13 cellular contexts compared by ENCODE assay signal in the genomic region with DNA sequence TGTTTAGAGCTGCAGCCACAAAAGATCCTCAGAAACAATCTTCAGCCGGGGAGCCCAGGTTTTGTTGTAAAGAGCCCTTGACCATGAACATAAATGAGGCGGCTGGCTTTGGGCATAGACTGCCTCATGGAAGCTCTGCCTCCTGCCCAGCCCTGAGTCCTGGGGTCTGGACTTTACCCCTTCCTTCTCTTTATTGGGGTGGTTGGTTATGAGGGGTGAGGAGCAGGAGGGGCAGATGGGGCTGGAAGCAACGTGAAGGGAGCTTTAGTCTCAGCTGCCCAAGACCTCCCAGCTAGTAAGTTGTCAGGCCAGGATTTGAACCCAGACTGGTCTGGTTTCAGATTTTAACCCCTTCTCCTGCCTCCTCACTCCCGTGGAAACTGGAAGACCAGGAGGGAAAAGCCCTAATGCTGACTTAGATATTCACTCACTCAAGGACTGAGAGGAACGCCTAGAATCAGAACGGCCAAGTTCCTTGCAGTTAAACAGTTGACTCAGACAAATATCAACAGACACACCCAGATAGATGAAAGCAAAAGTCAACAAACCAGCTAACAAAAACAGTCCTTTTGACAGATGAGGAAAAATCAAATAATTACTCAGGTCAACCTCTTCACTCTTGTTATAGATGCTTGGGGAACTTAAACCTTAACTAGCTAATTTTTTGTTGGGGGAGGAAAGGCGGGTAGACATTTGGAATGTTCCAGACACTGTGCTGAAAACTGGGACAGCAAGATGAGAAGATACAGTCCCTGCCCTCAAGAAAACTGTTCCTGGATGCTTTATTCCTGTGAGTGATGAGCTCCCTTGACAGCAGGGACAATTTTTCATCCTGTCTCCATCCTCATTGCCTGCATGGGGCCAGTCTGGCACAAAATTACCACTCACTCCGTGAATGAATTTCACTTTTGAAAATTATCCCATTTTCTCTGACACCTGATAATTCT. TPM values are rescaled to one million over a fixed set of nuclear protein-coding genes. Genes with fewer than 3 reads are reported as not detected.
DNase-seq lines count a peak whose midpoint lies in the region; TF ChIP-seq lines count a peak whose summit lies in the region.
"Had no signal": no experiment of that assay in that cellular context is flagged by ENCODE, and none has a peak within 500 bp of the region (broad histone marks: within the 10 kb centered on the region; RNA-seq: fewer than 3 reads in every experiment).

No MANE protein-coding gene starts in this region.

- TF ChIP-seq CTCF in 22Rv1 (IDR thresholded peaks at IDR 0.05): no peak
- no peak for TF ChIP-seq CTCF in breast epithelium (IDR thresholded peaks at IDR 0.05)

- no peaks in the 10 kb centered on the region for H3K36me3 ChIP-seq in breast epithelium
- H3K36me3 ChIP-seq: HAP-1 had no signal

- intact Hi-C loops in breast epithelium (cut with DNase I; ENCODE audit: low total_unique reads): no loop called here

- no peaks in the 10 kb centered on the region for H3K4me1 ChIP-seq in breast epithelium
- H3K4me1 ChIP-seq: HAP-1 had no signal

- peak overlapping the region; percentile 88 for H3K27ac ChIP-seq in 22Rv1
- H3K27ac ChIP-seq in breast epithelium: peak overlapping the region; percentile 72 to 79

- no peak for TF ChIP-seq POLR2A in breast epithelium (IDR thresholded peaks at IDR 0.05)

- H3K4me3 ChIP-seq in breast epithelium: no peak overlapping the region
- H3K4me3 ChIP-seq: HAP-1 had no signal

- H3K27me3 ChIP-seq in breast epithelium: no peaks in the 10 kb centered on the region

- DNase-seq in HPDE6-E6E7 (ENCODE audit: extremely low spot score) (peak; percentile 50), breast epithelium (ENCODE audit: low spot score in 2 of 2) (no peak), mucosa of gallbladder (ENCODE audit: low spot score) (peak; percentile 45), NCI-H1694 (lab: John Stamatoyannopoulos, UW) (no peak), GOT3 (lab: John Stamatoyannopoulos, UW) (no peak), pons (ENCODE audit: low spot score) (no peak), NCI-H2171 (lab: John Stamatoyannopoulos, UW) (no peak)
- DNase-seq: activated CD4-positive, alpha-beta T cell treated with anti-CD3 and anti-CD28 coated beads, Interleukin-2, amount 50 U/mL, for 1 hour; retina; stimulated activated CD8-positive, alpha-beta memory T cell treated with anti-CD3 and anti-CD28 coated beads, Interleukin-4, amount 100 ng/mL, for 48 hours had no signal

- H3K9me3 ChIP-seq in breast epithelium: no peaks in the 10 kb centered on the region
- H3K9me3 ChIP-seq: HAP-1 had no signal

RNA-seq across cellular contexts. Expression of a gene that starts 20.7 kb away (rescaled TPM):
- 10 to 100 TPM; 31.2 to 64.0 (median 42.3) TPM for total RNA-seq in breast epithelium
- total RNA-seq in mucosa of gallbladder: 57.7 TPM
- total RNA-seq: OCI-LY7 had no signal

RNA-seq across cellular contexts. Expression of a gene that starts 27.1 kb away (rescaled TPM):
- 1,000 to 10,000 TPM; 1,024 to 2,406 (median 1,978) TPM for total RNA-seq in breast epithelium
- 1,626 TPM for total RNA-seq in mucosa of gallbladder

Comparison
In these comparisons a context has a peak if more than half of its experiments do, and no peak if none do; other contexts are left out.
1. DNase-seq: peak in HPDE6-E6E7 (single experiment) and mucosa of gallbladder (single experiment); none in breast epithelium (0 of 2), NCI-H1694 (single experiment), GOT3 (single experiment), pons (single experiment) and NCI-H2171 (single experiment).